Comparison of ENCODE assay signal across 8 cellular contexts in genomic region chr10:12605580-12606405, GRCh38.
DNase-seq lines count a peak whose midpoint lies in the region; ATAC-seq, FAIRE-seq and TF ChIP-seq lines count a peak whose summit lies in the region.

No MANE protein-coding gene starts in this region.

- dilution Hi-C loops in keratinocyte (cut with MboI; ENCODE audit: extremely low pct_ligation_motif_present, low sequenced_read_pairs) = no loop called here

- peak overlapping the region; percentile 35 for H2AFZ ChIP-seq in keratinocyte (ENCODE audit: control insufficient read depth, low read length)

- 0 out of 2 replicates have a peak overlapping the region, but pooled peaks have one; percentile 11 for H3K27ac ChIP-seq in SJCRH30
- H3K27ac ChIP-seq in angular gyrus (ENCODE audit: low read depth, low read length) = peak overlapping the region; percentile 65
- H3K27ac ChIP-seq in keratinocyte (ENCODE audit: control insufficient read depth, insufficient read depth, low read length) = no peak overlapping the region

- H3K27me3 ChIP-seq in SJCRH30 (no peaks in the 10 kb centered on the region), keratinocyte (ENCODE audit: control insufficient read depth, extremely low read depth, insufficient read depth, low read length) (no peaks in the 10 kb centered on the region)

- ATAC-seq in GM19372 (IDR thresholded peaks at IDR 0.05; ENCODE audit: low read depth, unreplicated experiment) (peak; percentile 53), HG03457 (IDR thresholded peaks at IDR 0.05; ENCODE audit: unreplicated experiment) (no peak)

- no peak for TF ChIP-seq CTCF in keratinocyte (optimal IDR thresholded peaks at IDR 0.05 in 1 of 3, IDR thresholded peaks at IDR 0.05 in 1 of 3, conservative IDR thresholded peaks at IDR 0.05 in 1 of 3; ENCODE audit: extremely low read depth in 1 of 3, insufficient read depth in 2 of 3, low read length in 3 of 3)

- H3K36me3 ChIP-seq in SJCRH30 = no peaks in the 10 kb centered on the region
- no peaks in the 10 kb centered on the region for H3K36me3 ChIP-seq in keratinocyte (ENCODE audit: control insufficient read depth in 2 of 2, extremely low read depth in 1 of 2, insufficient read depth in 2 of 2, low read length in 2 of 2)

- H3K4me1 ChIP-seq in SJCRH30 (peaks cover 3% of the 10 kb centered on the region; the same call in 1 of the 2 replicates), keratinocyte (ENCODE audit: control insufficient read depth, extremely low read depth, insufficient read depth, low read length) (peaks cover 10% of the 10 kb centered on the region)

- H3K4me3 ChIP-seq in SJCRH30 (peak overlapping the region; percentile 41), keratinocyte (ENCODE audit: control insufficient read depth in 2 of 3, extremely low read depth in 1 of 3, insufficient read depth in 2 of 3, low read depth in 1 of 3, low read length in 3 of 3) (peak overlapping the region in 1 of 3 experiments; percentile 29)

- no peaks in the 10 kb centered on the region for H3K9me1 ChIP-seq in keratinocyte (ENCODE audit: control insufficient read depth, extremely low read depth, insufficient read depth, low read length)

- no peaks in the 10 kb centered on the region for H4K20me1 ChIP-seq in keratinocyte (ENCODE audit: control insufficient read depth, extremely low read depth, insufficient read depth, low read length)

- H3K4me2 ChIP-seq in keratinocyte (ENCODE audit: control insufficient read depth, extremely low read depth, insufficient read depth, low read depth, low read length) = peak overlapping the region; percentile 56

- FAIRE-seq in keratinocyte (lab: Jason Lieb, UNC) = no peak

- DNase-seq in CD1c-positive myeloid dendritic cell (ENCODE audit: extremely low spot score) (peak; percentile 62), HT-29 (ENCODE audit: low spot score) (peak; percentile 75), SJCRH30 (peak; percentile 61 to 73), keratinocyte (ENCODE audit: low read depth, low spot score) (no peak)
- DNase-seq in stimulated activated CD4-positive, alpha-beta T cell treated with anti-CD3 and anti-CD28 coated beads, Interleukin-2, amount 100 ng/mL, for 4 hours (ENCODE audit: low read depth) = peak; percentile 20

- H3K9ac ChIP-seq in keratinocyte (ENCODE audit: control insufficient read depth, extremely low read depth, insufficient read depth, low read length) = no peak overlapping the region

- H3K9me3 ChIP-seq in SJCRH30 (replicated peaks) (no peaks in the 10 kb centered on the region), keratinocyte (ENCODE audit: control insufficient read depth, low read depth, low read length) (no peaks in the 10 kb centered on the region)

- H3K79me2 ChIP-seq in keratinocyte (ENCODE audit: control insufficient read depth, insufficient read depth, low read length) = no peaks in the 10 kb centered on the region
